Comparison of ENCODE assay signal across 1 cellular context in genomic region chr6:116154887-116155286, GRCh38.
TF ChIP-seq lines count a peak whose summit lies in the region.

No MANE protein-coding gene starts in this region.

TF ChIP-seq in HepG2, 621 proteins besides CTCF, POLR2A, EP300 and RAD21:
- TF ChIP-seq FOXA1 (IDR thresholded peaks at IDR 0.05) (no peak), FOXA1 (CRISPR knock-in tag; IDR thresholded peaks at IDR 0.05) (no peak), PITX1 (CRISPR knock-in tag; IDR thresholded peaks at IDR 0.05) (no peak), CREB3 (CRISPR knock-in tag; IDR thresholded peaks at IDR 0.05) (no peak), ZNF558 (CRISPR knock-in tag; IDR thresholded peaks at IDR 0.05; ENCODE audit: borderline replicate concordance) (no peak), HDAC2 (CRISPR knock-in tag; IDR thresholded peaks at IDR 0.05) (no peak), ZBTB40 (IDR thresholded peaks at IDR 0.05) (peak; percentile 46; the same call in 1 of the 2 replicates), ZBTB40 (CRISPR knock-in tag; IDR thresholded peaks at IDR 0.05) (no peak)
TF ChIP-seq in HepG2: peak in this region for 1.
